In genomic region chr2:166768393-166769123, GRCh38 we compare ENCODE assay signal across 1 cellular context.
TF ChIP-seq lines count a peak whose summit lies in the region.

No MANE protein-coding gene starts in this region.

TF ChIP-seq in GM12878, 131 proteins besides CTCF, POLR2A, EP300 and RAD21 (continued from another document and continues in another):
- TF ChIP-seq PBX3 (IDR thresholded peaks at IDR 0.05; ENCODE audit: insufficient replicate concordance, low read depth, low read length), result peak; percentile 36
- TF ChIP-seq PKNOX1 (IDR thresholded peaks at IDR 0.05), result peak; percentile 80
- no peak for TF ChIP-seq BCLAF1 (IDR thresholded peaks at IDR 0.05)
- TF ChIP-seq STAT3 (IDR thresholded peaks at IDR 0.05; ENCODE audit: low read depth, low read length), result no peak
- TF ChIP-seq CBX3 (IDR thresholded peaks at IDR 0.05; ENCODE audit: borderline replicate concordance, low read depth), result no peak
- no peak for TF ChIP-seq CREB1 (IDR thresholded peaks at IDR 0.05; ENCODE audit: low read depth)
- no peak for TF ChIP-seq E2F4 (IDR thresholded peaks at IDR 0.05; ENCODE audit: low read depth, low read length)
- TF ChIP-seq TARDBP (IDR thresholded peaks at IDR 0.05; ENCODE audit: borderline replicate concordance), result no peak
- TF ChIP-seq E4F1 (IDR thresholded peaks at IDR 0.05; ENCODE audit: borderline replicate concordance, partially characterized antibody), result no peak
- TF ChIP-seq SUZ12 (IDR thresholded peaks at IDR 0.05; ENCODE audit: unreplicated experiment), result no peak
- peak; percentile 75 for TF ChIP-seq RELB (IDR thresholded peaks at IDR 0.05; ENCODE audit: low read depth)
- peak; percentile 43; the same call in 1 of the 2 replicates for TF ChIP-seq BACH1 (IDR thresholded peaks at IDR 0.05; ENCODE audit: borderline replicate concordance)
- no peak for TF ChIP-seq PML (IDR thresholded peaks at IDR 0.05; ENCODE audit: low read length)
- TF ChIP-seq SPI1 (IDR thresholded peaks at IDR 0.05; ENCODE audit: borderline replicate concordance, insufficient read depth, low read depth, low read length), result no peak
- TF ChIP-seq MLLT1 (IDR thresholded peaks at IDR 0.05), result peak; percentile 63
- no peak for TF ChIP-seq KLF5 (IDR thresholded peaks at IDR 0.05; ENCODE audit: partially characterized antibody)
- TF ChIP-seq TCF3 (IDR thresholded peaks at IDR 0.05; ENCODE audit: borderline replicate concordance, insufficient read depth, low read depth, low read length), result no peak
- no peak for TF ChIP-seq NFXL1 (IDR thresholded peaks at IDR 0.05; ENCODE audit: borderline replicate concordance)
- no peak for TF ChIP-seq ZBTB4 (CRISPR knock-in tag; IDR thresholded peaks at IDR 0.05)
- no peak for TF ChIP-seq SP1 (IDR thresholded peaks at IDR 0.05; ENCODE audit: low read depth, low read length)
- no peak for TF ChIP-seq WRNIP1 (IDR thresholded peaks at IDR 0.05; ENCODE audit: borderline replicate concordance, low read depth, low read length)
- TF ChIP-seq ZNF207 (IDR thresholded peaks at IDR 0.05; ENCODE audit: borderline replicate concordance), result no peak
- TF ChIP-seq FOXM1 (IDR thresholded peaks at IDR 0.05; ENCODE audit: low read depth, low read length), result no peak
- TF ChIP-seq NR2C1 (IDR thresholded peaks at IDR 0.05), result no peak
- TF ChIP-seq MYB (IDR thresholded peaks at IDR 0.05; ENCODE audit: borderline replicate concordance, low read depth, low read length), result no peak
- no peak for TF ChIP-seq ATF2 (IDR thresholded peaks at IDR 0.05; ENCODE audit: low read length)
- peak; percentile 81 for TF ChIP-seq IKZF1 (conservative IDR thresholded peaks at IDR 0.05)
- 0 out of 2 replicates have a peak, but pooled peaks have one; percentile 19 for TF ChIP-seq ZNF592 (IDR thresholded peaks at IDR 0.05)
- 0 out of 2 replicates have a peak, but pooled peaks have one; percentile 25 for TF ChIP-seq GATAD2B (conservative IDR thresholded peaks at IDR 0.05; ENCODE audit: low read depth)
- no peak for TF ChIP-seq GABPA (IDR thresholded peaks at IDR 0.05; ENCODE audit: low read depth)
- TF ChIP-seq USF2 (IDR thresholded peaks at IDR 0.05; ENCODE audit: borderline replicate concordance, low read depth, low read length), result no peak
- no peak for TF ChIP-seq HDAC2 (IDR thresholded peaks at IDR 0.05)
- no peak for TF ChIP-seq EZH2 (IDR thresholded peaks at IDR 0.05; ENCODE audit: borderline replicate concordance, control insufficient read depth, low read depth, low read length)
- TF ChIP-seq BHLHE40 (IDR thresholded peaks at IDR 0.05; ENCODE audit: borderline replicate concordance in 1 of 2, low read depth in 2 of 2, low read length in 1 of 2), result peak in 1 of 2 experiments; percentile 51; a peak in 2 of 4 replicates
- TF ChIP-seq FOXK2 (IDR thresholded peaks at IDR 0.05), result no peak
